In the genomic region with DNA sequence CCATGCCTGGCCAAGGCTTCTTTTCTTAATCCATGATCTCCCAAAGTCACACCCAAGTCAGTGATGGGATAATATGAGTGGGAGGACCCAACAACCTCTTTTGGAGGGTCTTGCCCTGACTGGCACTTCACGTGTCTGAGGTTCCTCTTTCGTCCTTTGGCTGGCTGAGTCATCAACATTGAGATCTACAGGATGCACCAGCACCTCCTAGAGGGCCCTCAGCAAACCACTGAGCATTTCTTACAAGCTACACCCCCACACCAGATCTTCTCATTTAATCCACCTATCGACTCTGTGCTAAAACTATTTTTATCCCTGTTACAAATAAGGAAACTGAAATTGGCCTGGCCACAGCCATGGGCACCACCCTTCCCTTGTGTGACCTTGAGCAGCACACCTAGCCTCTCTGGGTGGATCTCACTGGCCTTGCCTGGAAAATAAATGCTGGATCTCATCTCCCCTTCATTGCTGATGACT, we compare ENCODE assay signal across 8 cellular contexts.
DNase-seq lines count a peak whose midpoint lies in the region; ATAC-seq, FAIRE-seq and TF ChIP-seq lines count a peak whose summit lies in the region.

No MANE protein-coding gene starts in this region.

- H3K9me3 Mint-ChIP-seq in activated CD4-positive, alpha-beta T cell treated with anti-CD3 and anti-CD28 coated beads for 36 hours (ENCODE audit: low read depth), result no peaks in the 10 kb centered on the region
- H3K9me3 Mint-ChIP-seq in effector memory CD8-positive, alpha-beta T cell, result no peaks in the 10 kb centered on the region

- peak overlapping the region; percentile 32 for H3K4me3 Mint-ChIP-seq in activated CD4-positive, alpha-beta T cell treated with anti-CD3 and anti-CD28 coated beads for 36 hours
- peak overlapping the region; percentile 57 to 67 for H3K4me3 Mint-ChIP-seq in effector memory CD8-positive, alpha-beta T cell

- CTCF ChIA-PET in activated CD4-positive, alpha-beta T cell treated with anti-CD3 and anti-CD28 coated beads for 36 hours (lab: Charles Lee), result interaction anchor here (0.6 to 4.9 kb wide), 36 partner anchors 9 to 1286 kb away, joined by 3 to 39 read pairs (median 4); no protein-coding TSS in a partner anchor

- POLR2A ChIA-PET in activated CD4-positive, alpha-beta T cell treated with anti-CD3 and anti-CD28 coated beads for 36 hours (lab: Charles Lee), result interaction anchor here (0.6 to 1.5 kb wide), 5 partner anchors 30 to 468 kb away, joined by 3 to 4 read pairs (median 3); no protein-coding TSS in a partner anchor

- TF ChIP-seq CTCF in D721Med (IDR thresholded peaks at IDR 0.05; ENCODE audit: insufficient read depth, missing control alignments), result no peak

- ATAC-seq in GM21526 (IDR thresholded peaks at IDR 0.05; ENCODE audit: low FRiP score, unreplicated experiment), result peak; percentile 85
- ATAC-seq in activated CD4-positive, alpha-beta T cell treated with anti-CD3 and anti-CD28 coated beads for 36 hours, result peak; percentile 78
- ATAC-seq in effector memory CD8-positive, alpha-beta T cell (replicated peaks), result peak; percentile 99

- H3K27ac Mint-ChIP-seq in activated CD4-positive, alpha-beta T cell treated with anti-CD3 and anti-CD28 coated beads for 36 hours, result peak overlapping the region; percentile 95
- H3K27ac Mint-ChIP-seq in effector memory CD8-positive, alpha-beta T cell, result peak overlapping the region; percentile 93 to 94

- peaks cover 26% of the 10 kb centered on the region for H3K36me3 Mint-ChIP-seq in activated CD4-positive, alpha-beta T cell treated with anti-CD3 and anti-CD28 coated beads for 36 hours (ENCODE audit: low read depth)
- H3K36me3 Mint-ChIP-seq in effector memory CD8-positive, alpha-beta T cell (ENCODE audit: insufficient read depth), result peaks cover 39% of the 10 kb centered on the region

- DNase-seq in ELF-1 (ENCODE audit: low read depth, low spot score), result peak; percentile 55
- peak; percentile 11 for DNase-seq in HS-27A (ENCODE audit: low read depth)
- DNase-seq in activated CD4-positive, alpha-beta T cell treated with anti-CD3 and anti-CD28 coated beads for 36 hours, result peak; percentile 83
- peak; percentile 62 to 65 (median 64) for DNase-seq in effector memory CD8-positive, alpha-beta T cell
- peak; percentile 35 to 57 for DNase-seq in stimulated activated CD4-positive, alpha-beta T cell treated with anti-CD3 and anti-CD28 coated beads, Interleukin-12 subunit alpha, Interleukin-12 subunit beta, amount 100 ng/mL, for 24 hours (ENCODE audit: low read depth in 2 of 2)
- DNase-seq in NCI-H1417 (lab: John Stamatoyannopoulos, UW), result no peak
- DNase-seq in D721Med (ENCODE audit: insufficient read length, low spot score), result no peak

- no peak for FAIRE-seq in D721Med (lab: Jason Lieb, UNC)

- H3K4me1 Mint-ChIP-seq in activated CD4-positive, alpha-beta T cell treated with anti-CD3 and anti-CD28 coated beads for 36 hours, result peaks cover 79% of the 10 kb centered on the region
- H3K4me1 Mint-ChIP-seq in effector memory CD8-positive, alpha-beta T cell (ENCODE audit: low read depth in 2 of 2), result peaks cover 69 to 75% of the 10 kb centered on the region in 2 donors

- intact Hi-C loops in activated CD4-positive, alpha-beta T cell treated with anti-CD3 and anti-CD28 coated beads for 36 hours (cut with DNase I, micrococcal nuclease), result loop anchor here (1.0 to 10.0 kb wide), 17 partner anchors 24 to 722 kb away; a partner anchor contains a TSS

- H3K27me3 Mint-ChIP-seq in activated CD4-positive, alpha-beta T cell treated with anti-CD3 and anti-CD28 coated beads for 36 hours, result no peaks in the 10 kb centered on the region
- H3K27me3 Mint-ChIP-seq in effector memory CD8-positive, alpha-beta T cell, result no peaks in the 10 kb centered on the region

Comparison
In these comparisons a context has a peak if more than half of its experiments do, and no peak if none do; other contexts are left out.
1. DNase-seq: peak in ELF-1 (single experiment), HS-27A (single experiment), activated CD4-positive, alpha-beta T cell treated with anti-CD3 and anti-CD28 coated beads for 36 hours (single experiment), effector memory CD8-positive, alpha-beta T cell (3 of 3) and stimulated activated CD4-positive, alpha-beta T cell treated with anti-CD3 and anti-CD28 coated beads, Interleukin-12 subunit alpha, Interleukin-12 subunit beta, amount 100 ng/mL, for 24 hours (2 of 2); none in NCI-H1417 (0 of 3) and D721Med (single experiment).
2. Peak in every context shown above with its lines, with median percentiles within 50 percentile points of each other: ATAC-seq.